ENCODE assay signal across 1 cellular context in genomic region chr7:2713978-2714377, GRCh38.
TF ChIP-seq lines count a peak whose summit lies in the region.

No MANE protein-coding gene starts in this region.

TF ChIP-seq in GM23338, 12 proteins besides CTCF, POLR2A, EP300 and RAD21 (continued from another document):
- TF ChIP-seq ZNF462 (CRISPR knock-in tag; IDR thresholded peaks at IDR 0.05) (no peak), EZH2 (IDR thresholded peaks at IDR 0.05; ENCODE audit: low read depth, unreplicated experiment) (no peak), JUNB (IDR thresholded peaks at IDR 0.05; ENCODE audit: unreplicated experiment) (no peak)
- TF ChIP-seq, protein P1, sequence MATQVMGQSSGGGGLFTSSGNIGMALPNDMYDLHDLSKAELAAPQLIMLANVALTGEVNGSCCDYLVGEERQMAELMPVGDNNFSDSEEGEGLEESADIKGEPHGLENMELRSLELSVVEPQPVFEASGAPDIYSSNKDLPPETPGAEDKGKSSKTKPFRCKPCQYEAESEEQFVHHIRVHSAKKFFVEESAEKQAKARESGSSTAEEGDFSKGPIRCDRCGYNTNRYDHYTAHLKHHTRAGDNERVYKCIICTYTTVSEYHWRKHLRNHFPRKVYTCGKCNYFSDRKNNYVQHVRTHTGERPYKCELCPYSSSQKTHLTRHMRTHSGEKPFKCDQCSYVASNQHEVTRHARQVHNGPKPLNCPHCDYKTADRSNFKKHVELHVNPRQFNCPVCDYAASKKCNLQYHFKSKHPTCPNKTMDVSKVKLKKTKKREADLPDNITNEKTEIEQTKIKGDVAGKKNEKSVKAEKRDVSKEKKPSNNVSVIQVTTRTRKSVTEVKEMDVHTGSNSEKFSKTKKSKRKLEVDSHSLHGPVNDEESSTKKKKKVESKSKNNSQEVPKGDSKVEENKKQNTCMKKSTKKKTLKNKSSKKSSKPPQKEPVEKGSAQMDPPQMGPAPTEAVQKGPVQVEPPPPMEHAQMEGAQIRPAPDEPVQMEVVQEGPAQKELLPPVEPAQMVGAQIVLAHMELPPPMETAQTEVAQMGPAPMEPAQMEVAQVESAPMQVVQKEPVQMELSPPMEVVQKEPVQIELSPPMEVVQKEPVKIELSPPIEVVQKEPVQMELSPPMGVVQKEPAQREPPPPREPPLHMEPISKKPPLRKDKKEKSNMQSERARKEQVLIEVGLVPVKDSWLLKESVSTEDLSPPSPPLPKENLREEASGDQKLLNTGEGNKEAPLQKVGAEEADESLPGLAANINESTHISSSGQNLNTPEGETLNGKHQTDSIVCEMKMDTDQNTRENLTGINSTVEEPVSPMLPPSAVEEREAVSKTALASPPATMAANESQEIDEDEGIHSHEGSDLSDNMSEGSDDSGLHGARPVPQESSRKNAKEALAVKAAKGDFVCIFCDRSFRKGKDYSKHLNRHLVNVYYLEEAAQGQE (IDR thresholded peaks at IDR 0.05; ENCODE audit: unreplicated experiment): no peak
